In genomic region chr14:105818712-105819005, GRCh38 we compare ENCODE assay signal across 1 cellular context.
TF ChIP-seq lines count a peak whose summit lies in the region.

No MANE protein-coding gene starts in this region.

TF ChIP-seq in GM23338, 12 proteins besides CTCF, POLR2A, EP300 and RAD21 (continued from another document):
- TF ChIP-seq, protein P1, sequence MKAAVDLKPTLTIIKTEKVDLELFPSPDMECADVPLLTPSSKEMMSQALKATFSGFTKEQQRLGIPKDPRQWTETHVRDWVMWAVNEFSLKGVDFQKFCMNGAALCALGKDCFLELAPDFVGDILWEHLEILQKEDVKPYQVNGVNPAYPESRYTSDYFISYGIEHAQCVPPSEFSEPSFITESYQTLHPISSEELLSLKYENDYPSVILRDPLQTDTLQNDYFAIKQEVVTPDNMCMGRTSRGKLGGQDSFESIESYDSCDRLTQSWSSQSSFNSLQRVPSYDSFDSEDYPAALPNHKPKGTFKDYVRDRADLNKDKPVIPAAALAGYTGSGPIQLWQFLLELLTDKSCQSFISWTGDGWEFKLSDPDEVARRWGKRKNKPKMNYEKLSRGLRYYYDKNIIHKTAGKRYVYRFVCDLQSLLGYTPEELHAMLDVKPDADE (IDR thresholded peaks at IDR 0.05), result no peak
- no peak for TF ChIP-seq EZH2phosphoT487 (IDR thresholded peaks at IDR 0.05; ENCODE audit: unreplicated experiment)
- TF ChIP-seq NANOG (IDR thresholded peaks at IDR 0.05; ENCODE audit: borderline replicate concordance), result no peak
- TF ChIP-seq REST (IDR thresholded peaks at IDR 0.05; ENCODE audit: unreplicated experiment), result no peak
- no peak for TF ChIP-seq POLR2AphosphoS5 (IDR thresholded peaks at IDR 0.05; ENCODE audit: low read depth)
- no peak for TF ChIP-seq STAT1 (IDR thresholded peaks at IDR 0.05; ENCODE audit: unreplicated experiment)
- no peak for TF ChIP-seq ZNF114 (CRISPR knock-in tag; IDR thresholded peaks at IDR 0.05)
- no peak for TF ChIP-seq CREB1 (CRISPR knock-in tag; IDR thresholded peaks at IDR 0.05; ENCODE audit: low read depth)
